In genomic region chr15:77625376-77625775, GRCh38 we compare ENCODE assay signal across 19 cellular contexts.
"Had no signal": no experiment of that assay in that cellular context is flagged by ENCODE, and none has a peak within 500 bp of the region (broad histone marks: within the 10 kb centered on the region; RNA-seq: fewer than 3 reads in every experiment).

No MANE protein-coding gene starts in this region.

- ATAC-seq: activated CD4-positive, CD25-positive, alpha-beta regulatory T cell treated with anti-CD3 and anti-CD28 coated beads, Interleukin-2, amount 50 U/mL, for 24 hours; activated CD8-positive, alpha-beta memory T cell treated with anti-CD3 and anti-CD28 coated beads, Interleukin-2, amount 10 ng/mL, durations not matched to agents 7 days and 5 days; PC-3 had no signal

- H3K4me3 Mint-ChIP-seq: activated CD8-positive, alpha-beta memory T cell treated with anti-CD3 and anti-CD28 coated beads, Interleukin-2, amount 10 ng/mL, durations not matched to agents 7 days and 5 days; activated naive CD8-positive, alpha-beta T cell; activated T-cell treated with anti-CD3 and anti-CD28 coated beads, Interleukin-2, amount 50 U/mL, for 24 hours; activated T-helper 1 cell treated with anti-CD3 and anti-CD28 coated beads, Interleukin-12 subunit alpha, Interleukin-12 subunit beta, Interleukin-2, Interleukin-4 antibody, amounts not matched to agents 30 ng/mL and 10 ng/mL and 1 ng/mL, durations not matched to agents 14 hours and 24 hours and 36 hours; T-helper 1 cell treated with Interleukin-12 subunit alpha and Interleukin-12 subunit beta and Interleukin-4 antibody, amounts not matched to agents 30 μg/mL and 1 μg/mL, for 36 hours had no signal

- H3K4me1 Mint-ChIP-seq: activated CD8-positive, alpha-beta memory T cell treated with anti-CD3 and anti-CD28 coated beads, Interleukin-2, amount 10 ng/mL, durations not matched to agents 7 days and 5 days had no signal

- H3K27ac ChIP-seq: coronary artery had no signal

- H3K36me3 Mint-ChIP-seq: activated CD8-positive, alpha-beta memory T cell treated with anti-CD3 and anti-CD28 coated beads, Interleukin-2, amount 10 ng/mL, durations not matched to agents 7 days and 5 days; activated naive CD8-positive, alpha-beta T cell had no signal

- H3K27ac Mint-ChIP-seq: activated CD8-positive, alpha-beta memory T cell treated with anti-CD3 and anti-CD28 coated beads, Interleukin-2, amount 10 ng/mL, durations not matched to agents 7 days and 5 days; activated naive CD8-positive, alpha-beta T cell; activated T-cell treated with anti-CD3 and anti-CD28 coated beads, Interleukin-2, amount 50 U/mL, for 24 hours; activated T-helper 1 cell treated with anti-CD3 and anti-CD28 coated beads, Interleukin-12 subunit alpha, Interleukin-12 subunit beta, Interleukin-2, Interleukin-4 antibody, amounts not matched to agents 30 ng/mL and 10 ng/mL and 1 ng/mL, durations not matched to agents 14 hours and 24 hours and 36 hours; T-helper 1 cell treated with Interleukin-12 subunit alpha and Interleukin-12 subunit beta and Interleukin-4 antibody, amounts not matched to agents 30 μg/mL and 1 μg/mL, for 36 hours had no signal

- H3K9me3 Mint-ChIP-seq: activated T-cell treated with anti-CD3 and anti-CD28 coated beads, Interleukin-2, amount 50 U/mL, for 24 hours; activated T-helper 1 cell treated with anti-CD3 and anti-CD28 coated beads, Interleukin-12 subunit alpha, Interleukin-12 subunit beta, Interleukin-2, Interleukin-4 antibody, amounts not matched to agents 30 ng/mL and 10 ng/mL and 1 ng/mL, durations not matched to agents 14 hours and 24 hours and 36 hours; T-helper 1 cell treated with Interleukin-12 subunit alpha and Interleukin-12 subunit beta and Interleukin-4 antibody, amounts not matched to agents 30 μg/mL and 1 μg/mL, for 36 hours had no signal

- DNase-seq: activated CD4-positive, alpha-beta T cell treated with anti-CD3 and anti-CD28 coated beads for 48 hours; activated CD4-positive, alpha-beta T cell treated with anti-CD3 and anti-CD28 coated beads, Interleukin-2, amount 50 U/mL, for 48 hours; activated CD8-positive, alpha-beta memory T cell treated with anti-CD3 and anti-CD28 coated beads, Interleukin-2, amount 10 ng/mL, durations not matched to agents 7 days and 5 days; activated effector memory CD4-positive, alpha-beta T cell treated with Interleukin-2 at 50 U/mL for 16 hours; activated naive CD4-positive, alpha-beta T cell; activated T-cell treated with anti-CD3 and anti-CD28 coated beads, Interleukin-2, amount 50 U/mL, for 24 hours; central memory CD4-positive, alpha-beta T cell; MM.1S; NCI-H1105; NCI-H1694 treated with DMSO at 0.1 percent for 48 hours; NCI-H2029 treated with DMSO at 0.1 percent for 48 hours; NCI-H510A treated with DMSO at 0.1 percent for 48 hours; PC-3; SHP77 treated with DMSO at 0.1 percent for 48 hours had no signal
